ENCODE assay signal across 8 cellular contexts in the genomic region with DNA sequence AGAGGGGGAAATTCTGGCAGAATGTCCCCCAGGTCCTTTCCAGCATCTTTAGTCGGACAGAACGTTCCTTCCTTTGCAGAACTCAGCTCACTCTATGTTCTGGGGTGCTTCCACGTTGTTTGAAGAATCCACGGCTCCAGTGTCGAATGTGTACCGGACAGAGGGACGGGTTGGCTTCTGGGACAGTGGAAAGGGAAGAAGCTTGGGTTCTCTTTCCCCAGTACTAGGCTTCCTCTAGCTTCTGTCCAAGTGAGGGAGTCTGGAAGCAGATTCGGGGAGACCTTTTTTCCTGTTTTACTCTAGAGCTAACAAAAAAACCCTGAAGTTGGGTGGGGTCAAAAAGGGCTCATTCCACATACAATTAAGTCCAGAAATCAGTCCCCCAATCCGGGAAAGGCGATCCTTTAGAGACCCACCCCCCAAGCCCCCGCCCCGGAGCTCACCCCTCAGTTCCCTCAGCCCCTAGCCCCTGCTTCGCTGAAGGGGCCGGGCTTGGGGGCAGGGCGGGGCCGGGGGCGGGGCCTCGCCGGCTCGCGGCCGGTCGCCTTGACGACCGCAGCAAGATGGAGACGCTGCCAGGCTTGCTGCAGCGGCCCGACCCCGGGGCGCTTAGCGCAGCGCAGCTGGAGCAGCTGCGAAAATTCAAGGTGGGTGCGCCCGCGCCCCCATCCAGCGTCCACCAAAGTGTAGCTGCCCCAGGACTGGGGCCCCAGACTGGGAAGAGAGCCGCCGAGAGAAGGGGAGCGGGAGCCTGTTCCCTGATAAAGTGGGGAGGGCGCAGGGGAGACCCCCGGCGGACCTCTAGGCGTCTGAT. TPM values are rescaled to one million over a fixed set of nuclear protein-coding genes. Genes with fewer than 3 reads are reported as not detected.
A peak's percentile ranks its signal among the peaks of the same experiment; 100 is the strongest.
DNase-seq lines count a peak whose midpoint lies in the region; ATAC-seq and TF ChIP-seq lines count a peak whose summit lies in the region.

A gene with protein sequence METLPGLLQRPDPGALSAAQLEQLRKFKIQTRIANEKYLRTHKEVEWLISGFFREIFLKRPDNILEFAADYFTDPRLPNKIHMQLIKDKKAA (plus strand): TSS at position 549 of the 814 bp plus-strand sequence. CDS start 15 bp downstream, at position 564.

- H4K8ac ChIP-seq in mesenchymal stem cell (ENCODE audit: low read length) = peak within 1 kb of the TSS; percentile 46

- no peak within 1 kb of the TSS for H2BK120ac ChIP-seq in mesenchymal stem cell (ENCODE audit: low read depth, low read length)

- H3K9me3 Mint-ChIP-seq in stimulated activated naive B cell treated with anti-CD40 and anti-IgM and Interleukin-4, amounts not matched to agents 10 μg/mL and 1 μg/mL and 100 μg/mL, for 72 hours = no peaks in the 10 kb centered on the region

- TF ChIP-seq CTCF in GM10266 (IDR thresholded peaks at IDR 0.05; ENCODE audit: control insufficient read depth, insufficient read depth, low read depth, missing control alignments) = no peak

- peak within 1 kb of the TSS; percentile 99 for H3K4me2 ChIP-seq in mesenchymal stem cell (ENCODE audit: low read length, poor library complexity, severe bottlenecking)

- H3K4me1 Mint-ChIP-seq in stimulated activated naive B cell treated with anti-CD40 and anti-IgM and Interleukin-4, amounts not matched to agents 10 μg/mL and 1 μg/mL and 100 μg/mL, for 72 hours = peaks cover 20 to 36% of the 10 kb centered on the region in 2 donors

- H3K36me3 ChIP-seq in duodenal mucosa (ENCODE audit: control insufficient read depth in 1 of 2, insufficient read depth in 2 of 2, low read length in 2 of 2) (no peaks in the 10 kb centered on the region), mesenchymal stem cell (ENCODE audit: control insufficient read depth in 1 of 2, insufficient read depth in 2 of 2, low read depth in 1 of 2, low read length in 2 of 2) (no peaks in the 10 kb centered on the region)

- H2BK5ac ChIP-seq in mesenchymal stem cell (ENCODE audit: low read depth, low read length, poor library complexity, severe bottlenecking) = no peak within 1 kb of the TSS

- H3K9ac ChIP-seq in duodenal mucosa (ENCODE audit: low read depth in 1 of 2, low read length in 2 of 2) = peak within 1 kb of the TSS; percentile 58 to 73
- peak within 1 kb of the TSS; percentile 67 for H3K9ac ChIP-seq in mesenchymal stem cell (ENCODE audit: low read length)

- H3K4me3 ChIP-seq in duodenal mucosa (ENCODE audit: low read depth in 1 of 2, low read length in 2 of 2) (peak within 1 kb of the TSS; percentile 66 to 74), mesenchymal stem cell (ENCODE audit: insufficient read depth in 1 of 2, low read depth in 1 of 2, low read length in 2 of 2) (peak within 1 kb of the TSS; percentile 52 to 76)

- peak within 1 kb of the TSS; percentile 44 for H3K27ac Mint-ChIP-seq in stimulated activated naive B cell treated with anti-CD40 and anti-IgM and Interleukin-4, amounts not matched to agents 10 μg/mL and 1 μg/mL and 100 μg/mL, for 72 hours

- H3K36me3 Mint-ChIP-seq in stimulated activated naive B cell treated with anti-CD40 and anti-IgM and Interleukin-4, amounts not matched to agents 10 μg/mL and 1 μg/mL and 100 μg/mL, for 72 hours = no peaks in the 10 kb centered on the region

- no peak within 1 kb of the TSS for H2AK5ac ChIP-seq in mesenchymal stem cell (ENCODE audit: low read length, severe bottlenecking)

- DNase-seq in GM10266 (ENCODE audit: extremely low spot score) (peak; percentile 90), UCSD-AML1 (lab: John Stamatoyannopoulos, UW; ENCODE audit: unreplicated experiment) (peak; percentile 19), mesenchymal stem cell (peak; percentile 17), cerebellar nuclear complex (lab: John Stamatoyannopoulos, UW) (no peak)
- no peak for DNase-seq in stimulated activated naive B cell treated with anti-CD40 and anti-IgM and Interleukin-4, amounts not matched to agents 10 μg/mL and 1 μg/mL and 100 μg/mL, for 72 hours

- peak within 1 kb of the TSS; percentile 88 to 93 for H3K4me3 Mint-ChIP-seq in stimulated activated naive B cell treated with anti-CD40 and anti-IgM and Interleukin-4, amounts not matched to agents 10 μg/mL and 1 μg/mL and 100 μg/mL, for 72 hours

- no peak within 1 kb of the TSS for H3K18ac ChIP-seq in mesenchymal stem cell (ENCODE audit: low read depth in 1 of 2, low read length in 2 of 2)

- H2BK12ac ChIP-seq in mesenchymal stem cell (ENCODE audit: low read length in 2 of 2) = no peak within 1 kb of the TSS

- ATAC-seq in HG03135 (IDR thresholded peaks at IDR 0.05; ENCODE audit: unreplicated experiment) = peak; percentile 58
- peak; percentile 85 to 87 for ATAC-seq in stimulated activated naive B cell treated with anti-CD40 and anti-IgM and Interleukin-4, amounts not matched to agents 10 μg/mL and 1 μg/mL and 100 μg/mL, for 72 hours (replicated peaks)
- no peak for ATAC-seq in GM21515 (IDR thresholded peaks at IDR 0.05; ENCODE audit: unreplicated experiment)

- H2AFZ ChIP-seq in mesenchymal stem cell (ENCODE audit: low read depth, low read length) = no peak within 1 kb of the TSS

- H3K4ac ChIP-seq in mesenchymal stem cell (ENCODE audit: low read depth in 1 of 2, low read length in 2 of 2) = no peak within 1 kb of the TSS

- 13% methylated on average over 40 of the region's 44 CpGs for WGBS in mesenchymal stem cell

- H3K4me1 ChIP-seq in duodenal mucosa (ENCODE audit: control insufficient read depth in 1 of 2, insufficient read depth in 2 of 2, low read length in 2 of 2) (peaks cover 18 to 19% of the 10 kb centered on the region in 2 donors), mesenchymal stem cell (ENCODE audit: control insufficient read depth, insufficient read depth, low read depth, low read length) (peaks cover 15% of the 10 kb centered on the region)

- H3K9me3 ChIP-seq in duodenal mucosa (ENCODE audit: control insufficient read depth in 1 of 2, low read length in 2 of 2) = no peaks in the 10 kb centered on the region
- no peaks in the 10 kb centered on the region for H3K9me3 ChIP-seq in mesenchymal stem cell (ENCODE audit: control insufficient read depth, low read length)

- no peak within 1 kb of the TSS for H3K14ac ChIP-seq in mesenchymal stem cell (ENCODE audit: low read length in 2 of 2)

- peak within 1 kb of the TSS; percentile 5 for H3K27ac ChIP-seq in duodenal mucosa (ENCODE audit: low read depth, low read length)
- H3K27ac ChIP-seq in mesenchymal stem cell (ENCODE audit: low read length, poor library complexity, severe bottlenecking) = no peak within 1 kb of the TSS

- H3K23ac ChIP-seq in mesenchymal stem cell (ENCODE audit: low read length in 2 of 2) = no peak within 1 kb of the TSS

- no peaks in the 10 kb centered on the region for H3K79me1 ChIP-seq in mesenchymal stem cell (replicated peaks; ENCODE audit: low read length, poor library complexity, severe bottlenecking)

- no peak within 1 kb of the TSS for H4K91ac ChIP-seq in mesenchymal stem cell (ENCODE audit: low read length)

- peaks cover 55 to 59% of the 10 kb centered on the region in 2 donors for H3K27me3 Mint-ChIP-seq in stimulated activated naive B cell treated with anti-CD40 and anti-IgM and Interleukin-4, amounts not matched to agents 10 μg/mL and 1 μg/mL and 100 μg/mL, for 72 hours

- no peak within 1 kb of the TSS for H2BK15ac ChIP-seq in mesenchymal stem cell (ENCODE audit: low read depth, poor library complexity, severe bottlenecking)

- H3K27me3 ChIP-seq in duodenal mucosa (ENCODE audit: control insufficient read depth in 1 of 2, insufficient read depth in 2 of 2, low read length in 2 of 2) (peaks cover 6 to 8% of the 10 kb centered on the region in 2 donors), mesenchymal stem cell (ENCODE audit: control insufficient read depth in 1 of 2, insufficient read depth in 1 of 2, low read length in 2 of 2) (peaks cover 64 to 67% of the 10 kb centered on the region in 2 experiments)

RNA-seq across cellular contexts. Expression of the gene that starts here (rescaled TPM):
- 0.37 TPM for polyA plus RNA-seq in mesenchymal stem cell (2013, experiment 1 of 2)
- not detected for polyA plus RNA-seq in mesenchymal stem cell (2013, experiment 2 of 2)

Comparison
In these comparisons a context has a peak if more than half of its experiments do, and no peak if none do; other contexts are left out.
1. DNase-seq: peak in GM10266 (single experiment), UCSD-AML1 (single experiment) and mesenchymal stem cell (single experiment); none in stimulated activated naive B cell treated with anti-CD40 and anti-IgM and Interleukin-4, amounts not matched to agents 10 μg/mL and 1 μg/mL and 100 μg/mL, for 72 hours (single experiment) and cerebellar nuclear complex (0 of 2).